In the genomic region with DNA sequence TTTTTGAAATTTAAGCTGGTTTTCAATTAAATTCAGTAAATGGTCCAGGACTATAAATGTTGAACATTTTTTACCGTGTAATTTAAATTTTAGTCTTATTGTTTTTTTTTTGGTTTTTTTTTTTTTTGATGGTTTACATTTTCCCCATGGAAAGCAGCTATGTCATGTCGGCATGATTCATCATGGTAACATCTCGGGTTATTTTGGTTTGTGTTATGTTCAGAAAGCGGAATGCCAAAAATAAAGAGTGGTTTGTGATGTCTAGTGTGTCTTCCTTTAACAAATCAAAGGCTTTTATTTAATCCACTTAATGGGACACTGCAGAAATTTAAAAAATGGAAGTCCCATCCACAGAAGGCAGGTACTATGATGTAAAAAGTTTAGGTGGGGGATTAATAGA, we compare ENCODE assay signal across 23 cellular contexts. TPM values are rescaled to one million over a fixed set of nuclear protein-coding genes. Genes with fewer than 3 reads are reported as not detected.
A peak's percentile ranks its signal among the peaks of the same experiment; 100 is the strongest.
DNase-seq lines count a peak whose midpoint lies in the region; ATAC-seq and TF ChIP-seq lines count a peak whose summit lies in the region.
"Had no signal": no experiment of that assay in that cellular context is flagged by ENCODE, and none has a peak within 500 bp of the region (broad histone marks: within the 10 kb centered on the region; RNA-seq: fewer than 3 reads in every experiment).

No MANE protein-coding gene starts in this region.

- H3K36me3 Mint-ChIP-seq in chondrocyte (ENCODE audit: low read depth): peaks cover 4% of the 10 kb centered on the region

- ATAC-seq in GM18867 (IDR thresholded peaks at IDR 0.05; ENCODE audit: unreplicated experiment): no peak
- ATAC-seq: A549, lower lobe of right lung had no signal

- no peak for TF ChIP-seq CTCF in chondrocyte (IDR thresholded peaks at IDR 0.05)

- H3K4me3 Mint-ChIP-seq in chondrocyte (ENCODE audit: unreplicated experiment): peak overlapping the region; percentile 33
- H3K4me3 Mint-ChIP-seq: CD4-positive, CD25-positive, alpha-beta regulatory T cell had no signal

- H3K9me3 Mint-ChIP-seq in chondrocyte (ENCODE audit: low read depth): no peaks in the 10 kb centered on the region
- H3K9me3 Mint-ChIP-seq: CD4-positive, CD25-positive, alpha-beta regulatory T cell had no signal

- H3K27me3 Mint-ChIP-seq in chondrocyte (ENCODE audit: low read depth): no peaks in the 10 kb centered on the region
- H3K27me3 Mint-ChIP-seq: CD4-positive, CD25-positive, alpha-beta regulatory T cell had no signal

- peak overlapping the region; percentile 92 for H3K27ac Mint-ChIP-seq in chondrocyte (ENCODE audit: unreplicated experiment)
- H3K27ac Mint-ChIP-seq: CD4-positive, CD25-positive, alpha-beta regulatory T cell had no signal

- DNase-seq in AG08396 (ENCODE audit: low spot score) (peak; percentile 20), LHCN-M2 (ENCODE audit: low read depth) (peak; percentile 71), chondrocyte (ENCODE audit: low spot score) (no peak), myocyte (ENCODE audit: low read depth) (peak; percentile 67), MV-4-11 (lab: John Stamatoyannopoulos, UW) (no peak), iPS-NIHi7 (ENCODE audit: extremely low spot score) (no peak)
- DNase-seq in activated CD4-positive, alpha-beta T cell treated with anti-CD3 and anti-CD28 coated beads for 4 hours: no peak
- DNase-seq: activated CD4-positive, alpha-beta T cell treated with anti-CD3 and anti-CD28 coated beads, Interleukin-2, amount 50 U/mL, for 1 hour; activated CD8-positive, alpha-beta memory T cell treated with anti-CD3 and anti-CD28 coated beads, Interleukin-2, amount 50 U/mL, for 48 hours; activated effector memory CD4-positive, alpha-beta T cell treated with anti-CD3 and anti-CD28 coated beads, Interleukin-2, amount 50 U/mL, for 16 hours; adrenal gland; CD4-positive, CD25-positive, alpha-beta regulatory T cell; cerebellar nuclear complex; DMS 273 treated with DMSO at 0.1 percent for 48 hours; KBM-7; lower lobe of right lung; NCI-H1930; NCI-H345; SHP77 treated with DMSO at 0.1 percent for 48 hours; stimulated activated CD4-positive, alpha-beta T cell treated with anti-CD3 and anti-CD28 coated beads, Interleukin-12 subunit alpha, Interleukin-12 subunit beta, amount 100 ng/mL, for 4 hours; uterus had no signal

- H3K4me1 Mint-ChIP-seq in chondrocyte (ENCODE audit: low read depth): peaks cover 44% of the 10 kb centered on the region
- H3K4me1 Mint-ChIP-seq: CD4-positive, CD25-positive, alpha-beta regulatory T cell had no signal

RNA-seq across cellular contexts. Expression of gene TRUB1, which starts 58.5 kb away (rescaled TPM):
- total RNA-seq in LHCN-M2 (2014; rRNA removed) (34.9 and 36.6 TPM in 2 replicates), chondrocyte (18.7 to 23.7 TPM (median 20.2 TPM) in 3 replicates), myocyte (45.3 and 47.0 TPM in 2 replicates)
- polyA plus RNA-seq in LHCN-M2 (2012): 9.9 TPM
- 13.5 TPM for polyA plus RNA-seq in myocyte (2012)

Comparison
In these comparisons a context has a peak if more than half of its experiments do, and no peak if none do; other contexts are left out.
1. DNase-seq: peak in AG08396 (single experiment), LHCN-M2 (single experiment) and myocyte (single experiment); none in chondrocyte (single experiment), MV-4-11 (single experiment), iPS-NIHi7 (single experiment) and activated CD4-positive, alpha-beta T cell treated with anti-CD3 and anti-CD28 coated beads for 4 hours (0 of 2).